ENCODE assay signal across 8 cellular contexts in the genomic region with DNA sequence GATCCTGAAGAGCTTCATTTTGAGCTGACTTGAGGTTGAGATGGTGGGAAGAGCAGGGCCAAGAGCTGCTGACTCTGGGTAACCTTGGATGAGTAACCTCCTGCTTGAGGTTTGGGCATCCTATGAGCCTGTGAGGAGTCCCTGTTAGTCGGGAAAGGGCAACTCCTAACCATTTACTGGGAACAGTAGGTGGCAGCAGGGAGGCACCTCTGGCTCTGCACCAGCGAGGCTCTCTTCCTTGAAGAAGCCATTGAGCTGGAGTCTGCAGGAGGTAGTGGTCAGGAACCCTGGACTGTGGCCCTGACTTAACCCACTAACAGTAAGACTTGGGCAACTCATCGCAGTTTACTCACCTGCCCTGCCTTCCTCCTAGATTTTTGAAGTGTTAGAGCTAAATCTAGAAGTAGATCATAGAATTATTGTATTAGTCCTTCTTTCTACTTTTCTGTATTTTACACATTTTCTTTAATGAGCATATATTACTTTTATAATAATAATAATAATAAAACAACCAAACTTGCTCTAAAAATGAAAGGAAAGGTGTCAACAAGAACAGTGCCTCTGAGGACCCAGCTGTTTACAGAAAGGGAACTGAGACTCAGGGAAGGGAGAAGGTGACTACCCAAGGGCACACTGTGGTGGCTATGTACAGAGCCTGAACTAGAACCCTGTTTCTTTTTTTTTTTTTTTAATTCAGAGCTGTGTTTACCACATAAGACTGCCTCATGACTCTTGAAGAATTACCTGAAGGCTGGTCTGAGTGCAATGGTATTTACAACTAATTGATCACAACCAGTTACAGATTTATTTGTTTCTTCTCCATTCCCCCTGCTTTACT. TPM values are rescaled to one million over a fixed set of nuclear protein-coding genes. Genes with fewer than 3 reads are reported as not detected.
DNase-seq lines count a peak whose midpoint lies in the region; ATAC-seq and TF ChIP-seq lines count a peak whose summit lies in the region.

No MANE protein-coding gene starts in this region.

- WGBS in tibial nerve, 2 donors, result 5 to 9% methylated on average over 3 of the region's 3 CpGs

- no peak for TF ChIP-seq EP300 in tibial nerve (IDR thresholded peaks at IDR 0.05)

- H3K27ac Mint-ChIP-seq in Calu3 (ENCODE audit: unreplicated experiment), result no peak overlapping the region
- H3K27ac Mint-ChIP-seq in osteocyte (ENCODE audit: unreplicated experiment), result no peak overlapping the region

- intact Hi-C loops in Calu3 (cut with micrococcal nuclease; ENCODE audit: unreplicated experiment), result loop anchor here (1.0 kb wide), 1 partner anchor 195 kb away; no protein-coding TSS in a partner anchor

- peak; percentile 84 for ATAC-seq in GM21390 (IDR thresholded peaks at IDR 0.05; ENCODE audit: unreplicated experiment)

- H3K36me3 ChIP-seq in tibial nerve, result no peaks in the 10 kb centered on the region

- H3K4me3 Mint-ChIP-seq in Calu3 (ENCODE audit: low read depth, unreplicated experiment) (no peak overlapping the region), osteocyte (ENCODE audit: unreplicated experiment) (no peak overlapping the region)

- H3K36me3 Mint-ChIP-seq in Calu3 (ENCODE audit: insufficient read depth, unreplicated experiment), result no peaks in the 10 kb centered on the region
- H3K36me3 Mint-ChIP-seq in osteocyte (ENCODE audit: unreplicated experiment), result no peaks in the 10 kb centered on the region

- DNase-seq in Calu3 (peak; percentile 84), KG1 (lab: John Stamatoyannopoulos, UW) (peak; percentile 27), RWPE1 (ENCODE audit: low spot score) (peak; percentile 50), germinal center (ENCODE audit: low spot score) (peak; percentile 74), osteocyte (ENCODE audit: extremely low spot score, unreplicated experiment) (peak; percentile 87), tibial nerve (ENCODE audit: low spot score in 2 of 2) (peak; percentile 24 to 67)
- peak; percentile 26 for DNase-seq in activated effector memory CD4-positive, alpha-beta T cell treated with Interleukin-2 at 50 U/mL for 16 hours

- no peaks in the 10 kb centered on the region for H3K9me3 ChIP-seq in tibial nerve

- CTCF ChIA-PET in Calu3 (lab: Charles Lee), result interaction anchor here (0.5 to 1.4 kb wide), 18 partner anchors 26 to 713 kb away, joined by 3 to 20 read pairs (median 4); a partner anchor contains a TSS
- CTCF ChIA-PET in RWPE1 (lab: Yijun Ruan, JAX), result interaction anchor here (0.6 to 1.3 kb wide), 12 partner anchors 12 to 570 kb away, joined by 3 to 5 read pairs (median 3); no protein-coding TSS in a partner anchor

- no peaks in the 10 kb centered on the region for H3K9me3 Mint-ChIP-seq in Calu3 (ENCODE audit: low read depth, unreplicated experiment)
- H3K9me3 Mint-ChIP-seq in osteocyte (ENCODE audit: unreplicated experiment), result no peaks in the 10 kb centered on the region

- H3K27me3 Mint-ChIP-seq in Calu3 (ENCODE audit: unreplicated experiment) (peaks cover 65% of the 10 kb centered on the region), osteocyte (ENCODE audit: unreplicated experiment) (peaks cover 45% of the 10 kb centered on the region)

- POLR2A ChIA-PET in RWPE1 (lab: Yijun Ruan, JAX; ENCODE audit: low non-redundant PET), result no interaction called here

- no peaks in the 10 kb centered on the region for H3K4me1 ChIP-seq in tibial nerve

- H3K4me1 Mint-ChIP-seq in Calu3 (ENCODE audit: low read depth, unreplicated experiment) (no peaks in the 10 kb centered on the region), osteocyte (ENCODE audit: unreplicated experiment) (no peaks in the 10 kb centered on the region)

- H3K27ac ChIP-seq in RWPE1, result no peak overlapping the region
- no peak overlapping the region for H3K27ac ChIP-seq in tibial nerve

- H3K27me3 ChIP-seq in tibial nerve, result no peaks in the 10 kb centered on the region

- peak; percentile 59 for TF ChIP-seq CTCF in Calu3 (IDR thresholded peaks at IDR 0.05; ENCODE audit: unreplicated experiment)
- TF ChIP-seq CTCF in RWPE1 (conservative IDR thresholded peaks at IDR 0.05; ENCODE audit: low read depth), result peak; percentile 75
- TF ChIP-seq CTCF in osteocyte (IDR thresholded peaks at IDR 0.05), result peak; percentile 82
- TF ChIP-seq CTCF in tibial nerve (IDR thresholded peaks at IDR 0.05), result peak; percentile 63 to 72 (median 66)

- BruUV-seq in Calu3 (replicated peaks; lab: Mats Ljungman, UMichigan), result no TSS peak

- TF ChIP-seq POLR2A in tibial nerve (IDR thresholded peaks at IDR 0.05), result no peak

- no peak overlapping the region for H3K4me3 ChIP-seq in tibial nerve

RNA-seq across cellular contexts. Expression of a gene that starts 47.5 kb away (rescaled TPM):
- 0.68 and 0.83 TPM in 2 replicates for total RNA-seq in Calu3 (2022)
- not detected in 2 replicates for total RNA-seq in osteocyte
- total RNA-seq in tibial nerve, result 1 to 10 TPM in 1 of 4 donors, under 1 TPM in 2, not detected in 1; under 0.01 to 1.8 (median 0.44) TPM

RNA-seq across cellular contexts. Expression of a gene that starts 53.7 kb away (rescaled TPM):
- 18.4 and 20.1 TPM in 2 replicates for total RNA-seq in Calu3 (2022)
- total RNA-seq in osteocyte, result 7.8 and 10.0 TPM in 2 replicates
- 1 to 10 TPM; 6.5 to 9.6 (median 8.2) TPM for total RNA-seq in tibial nerve

RNA-seq across cellular contexts. Expression of a gene that starts 58.1 kb away (rescaled TPM):
- total RNA-seq in Calu3 (2022), result 205 and 213 TPM in 2 replicates
- total RNA-seq in osteocyte, result 126 and 128 TPM in 2 replicates
- total RNA-seq in tibial nerve, result 100 to 1,000 TPM in 1 of 4 donors, 10 to 100 TPM in 3; 66.3 to 104 (median 90.6) TPM

Comparison
In these comparisons a context has a peak if more than half of its experiments do, and no peak if none do; other contexts are left out.
1. DNase-seq: peak in every context shown above with its lines; median percentile 87 in osteocyte; 84 in Calu3; 74 in germinal center; 50 in RWPE1; 46 in tibial nerve; 27 in KG1; 26 in activated effector memory CD4-positive, alpha-beta T cell treated with Interleukin-2 at 50 U/mL for 16 hours.